In genomic region chr4:64846417-64846816, GRCh38 we compare ENCODE assay signal across 29 cellular contexts.
"Had no signal": no experiment of that assay in that cellular context is flagged by ENCODE, and none has a peak within 500 bp of the region (broad histone marks: within the 10 kb centered on the region; RNA-seq: fewer than 3 reads in every experiment).

No MANE protein-coding gene starts in this region.

- ATAC-seq: activated CD8-positive, alpha-beta T cell treated with anti-CD3 and anti-CD28 coated beads for 36 hours; activated naive CD8-positive, alpha-beta T cell treated with anti-CD3 and anti-CD28 coated beads, Interleukin-2, amount 50 U/mL, for 24 hours; activated T-cell treated with anti-CD3 and anti-CD28 coated beads, Interleukin-2, amount 50 U/mL, for 4 hours; activated T-cell treated with anti-CD3 and anti-CD28 coated beads, Interleukin-2, amount 50 U/mL, for 72 hours; activated T-helper 17 cell treated with anti-CD3 and anti-CD28 coated beads, Interleukin-2, amount 50 U/mL, for 72 hours had no signal

- DNase-seq: activated B cell treated with CpG ODN at 0.5 μM for 24 hours; activated CD4-positive, alpha-beta memory T cell treated with anti-CD3 and anti-CD28 coated beads for 36 hours; activated CD4-positive, alpha-beta T cell treated with anti-CD3 and anti-CD28 coated beads for 4 hours; activated CD4-positive, alpha-beta T cell treated with anti-CD3 and anti-CD28 coated beads, Interleukin-2, amount 10 ng/mL, durations not matched to agents 24 days and 14 days; activated CD4-positive, alpha-beta T cell treated with anti-CD3 and anti-CD28 coated beads, Interleukin-2, amount 50 U/mL, for 1 hour; activated CD4-positive, alpha-beta T cell treated with anti-CD3 and anti-CD28 coated beads, Interleukin-2, amount 50 U/mL, for 4 hours; activated CD4-positive, CD25-positive, alpha-beta regulatory T cell treated with anti-CD3 and anti-CD28 coated beads, Interleukin-2, amount 50 U/mL, for 72 hours; activated CD8-positive, alpha-beta memory T cell treated with anti-CD3 and anti-CD28 coated beads, Interleukin-2, amount 50 U/mL, for 4 hours; activated CD8-positive, alpha-beta T cell treated with anti-CD3 and anti-CD28 coated beads for 36 hours; activated effector memory CD4-positive, alpha-beta T cell treated with anti-CD3 and anti-CD28 coated beads, Interleukin-2, amount 50 U/mL, for 16 hours; activated naive CD4-positive, alpha-beta T cell treated with anti-CD3 and anti-CD28 coated beads, Interleukin-2, amount 10 ng/mL, durations not matched to agents 7 days and 5 days; activated naive CD4-positive, alpha-beta T cell treated with Interleukin-2 at 50 U/mL for 16 hours; activated naive CD8-positive, alpha-beta T cell treated with anti-CD3 and anti-CD28 coated beads, Interleukin-2, amount 10 ng/mL, durations not matched to agents 7 days and 5 days; activated naive CD8-positive, alpha-beta T cell treated with anti-CD3 and anti-CD28 coated beads, Interleukin-2, amount 50 U/mL, for 24 hours; activated T-cell treated with anti-CD3 and anti-CD28 coated beads for 4 hours; activated T-cell treated with anti-CD3 and anti-CD28 coated beads, Interleukin-2, amount 50 U/mL, for 1 hour; activated T-cell treated with anti-CD3 and anti-CD28 coated beads, Interleukin-2, amount 50 U/mL, for 4 hours; activated T-cell treated with anti-CD3 and anti-CD28 coated beads, Interleukin-2, amount 50 U/mL, for 72 hours; amniotic stem cell; aorta; caudate nucleus; cerebellar nuclear complex; colonic mucosa; cortex of kidney; T-helper 2 cell; T-helper 9 cell had no signal

- H3K27ac ChIP-seq: cardiac muscle cell, colonic mucosa, VCaP had no signal

- H3K36me3 ChIP-seq: cardiac muscle cell, colonic mucosa had no signal

- H3K27me3 ChIP-seq: cardiac muscle cell, colonic mucosa had no signal

- H3K9me3 ChIP-seq: colonic mucosa had no signal

- H3K4me3 ChIP-seq: cardiac muscle cell, colonic mucosa had no signal

- H3K4me1 ChIP-seq: colonic mucosa had no signal
